ENCODE assay signal across 24 cellular contexts in genomic region chr4:155602351-155603140, GRCh38.
DNase-seq lines count a peak whose midpoint lies in the region; ATAC-seq, FAIRE-seq and TF ChIP-seq lines count a peak whose summit lies in the region.
"Had no signal": no experiment of that assay in that cellular context is flagged by ENCODE, and none has a peak within 500 bp of the region (broad histone marks: within the 10 kb centered on the region; RNA-seq: fewer than 3 reads in every experiment).

No MANE protein-coding gene starts in this region.

- H3K4me1 Mint-ChIP-seq in astrocyte (ENCODE audit: low read depth, unreplicated experiment) = peaks cover 28% of the 10 kb centered on the region
- H3K4me1 Mint-ChIP-seq: activated CD8-positive, alpha-beta memory T cell treated with anti-CD3 and anti-CD28 coated beads, Interleukin-2, amount 10 ng/mL, durations not matched to agents 7 days and 5 days; activated naive CD8-positive, alpha-beta T cell treated with anti-CD3 and anti-CD28 coated beads for 36 hours; B cell had no signal

- H3K27ac Mint-ChIP-seq in astrocyte (ENCODE audit: unreplicated experiment) = peak overlapping the region; percentile 81
- H3K27ac Mint-ChIP-seq: activated CD8-positive, alpha-beta memory T cell treated with anti-CD3 and anti-CD28 coated beads, Interleukin-2, amount 10 ng/mL, durations not matched to agents 7 days and 5 days; activated naive CD8-positive, alpha-beta T cell treated with anti-CD3 and anti-CD28 coated beads for 36 hours; activated T-helper 2 cell treated with anti-CD3 and anti-CD28 coated beads, Interferon-gamma antibody, Interleukin-2, Interleukin-4, amounts not matched to agents 10 μg/mL and 5 μg/mL and 100 μg/mL, durations not matched to agents 14 hours and 24 hours and 36 hours; B cell; stimulated activated naive CD8-positive, alpha-beta T cell treated with anti-CD3 and anti-CD28 coated beads, Interleukin-15, Interleukin-2, amounts not matched to agents 100 ng/mL and 50 ng/mL, for 24 hours had no signal

- WGBS in suprapubic skin = 44% methylated on average over 3 of the region's 3 CpGs

- H3K9ac ChIP-seq in astrocyte (ENCODE audit: low read length) = no peak overlapping the region

- H3K4me2 ChIP-seq in astrocyte (ENCODE audit: low read length) = no peak overlapping the region

- H3K27ac ChIP-seq in astrocyte (ENCODE audit: low read depth, low read length) (no peak overlapping the region), suprapubic skin (peak overlapping the region; percentile 17)
- H3K27ac ChIP-seq: upper lobe of left lung had no signal

- no peaks in the 10 kb centered on the region for H3K27me3 Mint-ChIP-seq in astrocyte (ENCODE audit: low read depth, unreplicated experiment)
- H3K27me3 Mint-ChIP-seq: activated CD8-positive, alpha-beta memory T cell treated with anti-CD3 and anti-CD28 coated beads, Interleukin-2, amount 10 ng/mL, durations not matched to agents 7 days and 5 days; B cell had no signal

- no peaks in the 10 kb centered on the region for H3K79me2 ChIP-seq in astrocyte (ENCODE audit: insufficient read depth, low read length)

- TF ChIP-seq CTCF in astrocyte (IDR thresholded peaks at IDR 0.05; ENCODE audit: insufficient read depth, low read depth, low read length) (no peak), suprapubic skin (IDR thresholded peaks at IDR 0.05) (no peak)

- no peak overlapping the region for H3K4me3 Mint-ChIP-seq in astrocyte (ENCODE audit: unreplicated experiment)
- H3K4me3 Mint-ChIP-seq: activated CD8-positive, alpha-beta memory T cell treated with anti-CD3 and anti-CD28 coated beads, Interleukin-2, amount 10 ng/mL, durations not matched to agents 7 days and 5 days; activated naive CD8-positive, alpha-beta T cell treated with anti-CD3 and anti-CD28 coated beads for 36 hours; B cell; brain; naive thymus-derived CD4-positive, alpha-beta T cell; stimulated activated naive CD8-positive, alpha-beta T cell treated with anti-CD3 and anti-CD28 coated beads, Interleukin-15, Interleukin-2, amounts not matched to agents 100 ng/mL and 50 ng/mL, for 24 hours had no signal

- no peaks in the 10 kb centered on the region for H3K27me3 ChIP-seq in astrocyte (ENCODE audit: insufficient read depth, low read length)
- H3K27me3 ChIP-seq in suprapubic skin = no peaks in the 10 kb centered on the region
- H3K27me3 ChIP-seq: upper lobe of left lung had no signal

- no peaks in the 10 kb centered on the region for H4K20me1 ChIP-seq in astrocyte (ENCODE audit: insufficient read depth, low read length)

- H3K9me3 Mint-ChIP-seq in astrocyte (ENCODE audit: unreplicated experiment) = no peaks in the 10 kb centered on the region
- H3K9me3 Mint-ChIP-seq: activated naive CD8-positive, alpha-beta T cell treated with anti-CD3 and anti-CD28 coated beads for 36 hours; activated T-helper 2 cell treated with anti-CD3 and anti-CD28 coated beads, Interferon-gamma antibody, Interleukin-2, Interleukin-4, amounts not matched to agents 10 μg/mL and 5 μg/mL and 100 μg/mL, durations not matched to agents 14 hours and 24 hours and 36 hours; naive thymus-derived CD4-positive, alpha-beta T cell; stimulated activated naive CD8-positive, alpha-beta T cell treated with anti-CD3 and anti-CD28 coated beads, Interleukin-15, Interleukin-2, amounts not matched to agents 100 ng/mL and 50 ng/mL, for 24 hours had no signal

- TF ChIP-seq POLR2A in suprapubic skin (IDR thresholded peaks at IDR 0.05) = no peak

- no peak for FAIRE-seq in astrocyte (lab: Jason Lieb, UNC)
- FAIRE-seq: endometrium, islet of Langerhans had no signal

- no peak overlapping the region for H3K4me3 ChIP-seq in astrocyte (ENCODE audit: insufficient read depth, low read depth, low read length)
- H3K4me3 ChIP-seq in suprapubic skin = no peak overlapping the region
- H3K4me3 ChIP-seq: upper lobe of left lung had no signal

- no peaks in the 10 kb centered on the region for H3K36me3 Mint-ChIP-seq in astrocyte (ENCODE audit: low read depth, unreplicated experiment)
- H3K36me3 Mint-ChIP-seq: activated CD8-positive, alpha-beta memory T cell treated with anti-CD3 and anti-CD28 coated beads, Interleukin-2, amount 10 ng/mL, durations not matched to agents 7 days and 5 days; activated naive CD8-positive, alpha-beta T cell treated with anti-CD3 and anti-CD28 coated beads for 36 hours; brain; naive thymus-derived CD4-positive, alpha-beta T cell had no signal

- DNase-seq in HPDE6-E6E7 (ENCODE audit: extremely low spot score) (peak; percentile 5), astrocyte (ENCODE audit: low read depth) (no peak), islet precursor cell (peak; percentile 96), suprapubic skin (ENCODE audit: low spot score in 2 of 2) (no peak), 8988T (no peak), HCEC 1CT (no peak)
- DNase-seq: activated CD4-positive, alpha-beta T cell treated with anti-CD3 and anti-CD28 coated beads for 48 hours; activated CD8-positive, alpha-beta memory T cell treated with anti-CD3 and anti-CD28 coated beads, Interleukin-2, amount 10 ng/mL, durations not matched to agents 7 days and 5 days; activated naive CD8-positive, alpha-beta T cell treated with anti-CD3 and anti-CD28 coated beads for 36 hours; foreskin melanocyte; hippocampal formation; naive thymus-derived CD4-positive, alpha-beta T cell; NCI-H2171 treated with DMSO at 0.1 percent for 48 hours; NCI-H526 treated with DMSO at 0.1 percent for 48 hours; posterior cingulate gyrus; SW 1271; upper lobe of left lung had no signal

- no peak for TF ChIP-seq EP300 in suprapubic skin (IDR thresholded peaks at IDR 0.05)

- no peak for ATAC-seq in HG03039 (IDR thresholded peaks at IDR 0.05; ENCODE audit: unreplicated experiment)
- ATAC-seq: activated CD8-positive, alpha-beta memory T cell treated with anti-CD3 and anti-CD28 coated beads, Interleukin-2, amount 10 ng/mL, durations not matched to agents 7 days and 5 days; naive thymus-derived CD4-positive, alpha-beta T cell had no signal

- no peak overlapping the region for H2AFZ ChIP-seq in astrocyte (ENCODE audit: low read depth, low read length)

- H3K36me3 ChIP-seq in astrocyte (ENCODE audit: insufficient read depth, low read length) (no peaks in the 10 kb centered on the region), suprapubic skin (no peaks in the 10 kb centered on the region)
- H3K36me3 ChIP-seq: upper lobe of left lung had no signal

- H3K9me3 ChIP-seq in astrocyte (ENCODE audit: insufficient read depth, low read depth, low read length) = no peaks in the 10 kb centered on the region
- H3K9me3 ChIP-seq in suprapubic skin = no peaks in the 10 kb centered on the region
- H3K9me3 ChIP-seq: upper lobe of left lung had no signal

- H3K4me1 ChIP-seq in astrocyte (ENCODE audit: insufficient read depth, low read length) = peaks cover 5% of the 10 kb centered on the region
- H3K4me1 ChIP-seq in suprapubic skin = peaks cover 23% of the 10 kb centered on the region
- H3K4me1 ChIP-seq: upper lobe of left lung had no signal

Comparison
In these comparisons a context has a peak if more than half of its experiments do, and no peak if none do; other contexts are left out.
1. DNase-seq: peak in HPDE6-E6E7 (single experiment) and islet precursor cell (single experiment); none in astrocyte (single experiment), suprapubic skin (0 of 2), 8988T (single experiment) and HCEC 1CT (single experiment).